Comparison of ENCODE assay signal across 12 cellular contexts in genomic region chr5:154740957-154741356, GRCh38. TPM values are rescaled to one million over a fixed set of nuclear protein-coding genes. Genes with fewer than 3 reads are reported as not detected.
DNase-seq lines count a peak whose midpoint lies in the region; TF ChIP-seq lines count a peak whose summit lies in the region.
"Had no signal": no experiment of that assay in that cellular context is flagged by ENCODE, and none has a peak within 500 bp of the region (broad histone marks: within the 10 kb centered on the region; RNA-seq: fewer than 3 reads in every experiment).

No MANE protein-coding gene starts in this region.

- H2AFZ ChIP-seq in neuronal stem cell (ENCODE audit: low read length): no peak overlapping the region
- no peak overlapping the region for H2AFZ ChIP-seq in hepatocyte

- H4K91ac ChIP-seq in neuronal stem cell (ENCODE audit: low read depth, low read length, poor library complexity): no peak overlapping the region

- peaks cover 0 to 18% (median 13%) of the 10 kb centered on the region in 3 donors for H3K4me1 ChIP-seq in esophagus squamous epithelium
- H3K4me1 ChIP-seq in neuronal stem cell (ENCODE audit: control insufficient read depth in 2 of 2, insufficient read depth in 1 of 2, low read depth in 1 of 2, low read length in 2 of 2): peaks cover 0 to 15% of the 10 kb centered on the region in 2 donors
- peaks cover 12% of the 10 kb centered on the region for H3K4me1 ChIP-seq in vagina
- no peaks in the 10 kb centered on the region for H3K4me1 ChIP-seq in hepatocyte (ENCODE audit: insufficient read depth)

- H3K9me3 ChIP-seq in esophagus squamous epithelium: no peaks in the 10 kb centered on the region
- H3K9me3 ChIP-seq in neuronal stem cell (replicated peaks in 1 of 2; ENCODE audit: control insufficient read depth in 2 of 2, insufficient read depth in 1 of 2, low read depth in 1 of 2, low read length in 2 of 2): peaks cover 0 to 2% of the 10 kb centered on the region in 2 donors
- no peaks in the 10 kb centered on the region for H3K9me3 ChIP-seq in vagina
- H3K9me3 ChIP-seq in hepatocyte (ENCODE audit: low read depth): no peaks in the 10 kb centered on the region
- H3K9me3 ChIP-seq: thoracic aorta had no signal

- H2AK5ac ChIP-seq in neuronal stem cell (ENCODE audit: low read depth, low read length): no peak overlapping the region

- H3K4me2 ChIP-seq in neuronal stem cell (ENCODE audit: insufficient read depth, low read length, poor library complexity, severe bottlenecking) (no peak overlapping the region), hepatocyte (no peak overlapping the region)

- no peak for TF ChIP-seq CTCF in esophagus squamous epithelium (IDR thresholded peaks at IDR 0.05)
- no peak for TF ChIP-seq CTCF in vagina (IDR thresholded peaks at IDR 0.05)
- no peak for TF ChIP-seq CTCF in hepatocyte (IDR thresholded peaks at IDR 0.05; ENCODE audit: poor library complexity)

- DNase-seq in activated effector memory CD4-positive, alpha-beta T cell treated with anti-CD3 and anti-CD28 coated beads, Interleukin-2, amount 50 U/mL, for 16 hours: peak; percentile 22
- DNase-seq in activated effector memory CD4-positive, alpha-beta T cell treated with Interleukin-2 at 50 U/mL for 16 hours: no peak
- DNase-seq in esophagus squamous epithelium (lab: John Stamatoyannopoulos, UW) (no peak), medulla oblongata (ENCODE audit: extremely low spot score) (peak; percentile 59), neuronal stem cell (ENCODE audit: low spot score) (no peak), vagina (ENCODE audit: extremely low spot score in 2 of 2) (no peak), NCI-H748 treated with DMSO at 0.1 percent for 48 hours (lab: John Stamatoyannopoulos, UW) (no peak), hepatocyte (ENCODE audit: low spot score) (no peak)
- DNase-seq: NCI-H1436; RPMI8226; stimulated activated CD4-positive, alpha-beta T cell treated with anti-CD3 and anti-CD28 coated beads, Interleukin-2, amount 100 ng/mL, for 48 hours had no signal

- no peak overlapping the region for H3K18ac ChIP-seq in neuronal stem cell (ENCODE audit: low read length)

- no peaks in the 10 kb centered on the region for H3K27me3 ChIP-seq in esophagus squamous epithelium
- H3K27me3 ChIP-seq in neuronal stem cell (ENCODE audit: control insufficient read depth in 3 of 3, insufficient read depth in 3 of 3, low read depth in 1 of 3, low read length in 3 of 3): peaks cover 0 to 4% (median 0%) of the 10 kb centered on the region in 3 experiments
- H3K27me3 ChIP-seq in vagina: no peaks in the 10 kb centered on the region
- no peaks in the 10 kb centered on the region for H3K27me3 ChIP-seq in hepatocyte

- no peak overlapping the region for H3K23ac ChIP-seq in neuronal stem cell (ENCODE audit: low read depth, low read length, poor library complexity)

- no peak overlapping the region for H3K9ac ChIP-seq in neuronal stem cell (ENCODE audit: low read depth, low read length, poor library complexity)

- no peak overlapping the region for H2BK120ac ChIP-seq in neuronal stem cell (ENCODE audit: low read depth, low read length)

- H3K9me2 ChIP-seq in hepatocyte (replicated peaks; ENCODE audit: insufficient read depth): no peaks in the 10 kb centered on the region

- intact Hi-C loops in esophagus squamous epithelium (cut with DNase I) (no loop called here), vagina (cut with DNase I) (no loop called here)

- H4K8ac ChIP-seq in neuronal stem cell (ENCODE audit: low read depth, low read length): no peak overlapping the region

- WGBS in esophagus squamous epithelium, 2 donors: 41 to 65% methylated on average over 5 of the region's 5 CpGs
- WGBS in neuronal stem cell (ENCODE audit: extremely low coverage in 2 of 2, insufficient read length in 2 of 2, insufficient replicate concordance in 1 of 2), 2 donors: no CpG with 5 or more reads among the region's 5 CpGs
- 65% methylated on average over 5 of the region's 5 CpGs for WGBS in hepatocyte (ENCODE audit: low lambda C conversion rate, missing lambda C conversion rate)

- no peak overlapping the region for H2BK5ac ChIP-seq in neuronal stem cell (ENCODE audit: low read length)

- no peak overlapping the region for H3K4ac ChIP-seq in neuronal stem cell (ENCODE audit: low read length)

- H3K79me1 ChIP-seq in neuronal stem cell (ENCODE audit: low read depth, low read length): no peaks in the 10 kb centered on the region

- H3K36me3 ChIP-seq in esophagus squamous epithelium (no peaks in the 10 kb centered on the region), neuronal stem cell (replicated peaks in 1 of 2; ENCODE audit: control insufficient read depth in 2 of 2, insufficient read depth in 2 of 2, low read length in 2 of 2) (no peaks in the 10 kb centered on the region), vagina (no peaks in the 10 kb centered on the region), hepatocyte (replicated peaks; ENCODE audit: insufficient read depth, low read depth) (no peaks in the 10 kb centered on the region)
- H3K36me3 ChIP-seq: thoracic aorta had no signal

- no peak overlapping the region for H2BK15ac ChIP-seq in neuronal stem cell (ENCODE audit: low read length)

- no peaks in the 10 kb centered on the region for H4K20me1 ChIP-seq in hepatocyte (ENCODE audit: insufficient read depth, poor library complexity, severe bottlenecking)

- H3K4me3 ChIP-seq in esophagus squamous epithelium: no peak overlapping the region
- H3K4me3 ChIP-seq in neuronal stem cell (ENCODE audit: low read length in 2 of 2): no peak overlapping the region
- H3K4me3 ChIP-seq in vagina: no peak overlapping the region
- H3K4me3 ChIP-seq in hepatocyte: no peak overlapping the region
- H3K4me3 ChIP-seq: thoracic aorta had no signal

- TF ChIP-seq POLR2A in esophagus squamous epithelium (IDR thresholded peaks at IDR 0.05): no peak
- no peak for TF ChIP-seq POLR2A in vagina (IDR thresholded peaks at IDR 0.05)

- H3K27ac ChIP-seq in esophagus squamous epithelium (peak overlapping the region in 3 of 4 donors; percentile 9 to 51 (median 43)), neuronal stem cell (replicated peaks; ENCODE audit: low read length) (no peak overlapping the region), vagina (no peak overlapping the region), hepatocyte (no peak overlapping the region)
- H3K27ac ChIP-seq: thoracic aorta had no signal

- H2BK12ac ChIP-seq in neuronal stem cell (ENCODE audit: low read length): no peak overlapping the region

- H3K14ac ChIP-seq in neuronal stem cell (ENCODE audit: low read length): no peak overlapping the region

- H3K79me2 ChIP-seq in hepatocyte: no peaks in the 10 kb centered on the region

RNA-seq across cellular contexts. Expression of gene LARP1, which starts 14.2 kb away (rescaled TPM):
- 100 to 1,000 TPM in 1 of 4 donors, 10 to 100 TPM in 3; 81.7 to 105 (median 95.2) TPM for total RNA-seq in esophagus squamous epithelium
- 96.5 TPM for polyA plus RNA-seq in neuronal stem cell (2013, experiment 1 of 2)
- polyA plus RNA-seq in neuronal stem cell (2013, experiment 2 of 2): 92.3 TPM
- 98.0 TPM for total RNA-seq in vagina
- total RNA-seq in hepatocyte: 68.4 and 75.0 TPM in 2 replicates
- 62.9 and 64.7 TPM in 2 replicates for polyA plus RNA-seq in hepatocyte

Comparison
In these comparisons a context has a peak if more than half of its experiments do, and no peak if none do; other contexts are left out.
1. DNase-seq: peak in activated effector memory CD4-positive, alpha-beta T cell treated with anti-CD3 and anti-CD28 coated beads, Interleukin-2, amount 50 U/mL, for 16 hours (single experiment) and medulla oblongata (single experiment); none in activated effector memory CD4-positive, alpha-beta T cell treated with Interleukin-2 at 50 U/mL for 16 hours (single experiment), esophagus squamous epithelium (single experiment), neuronal stem cell (single experiment), vagina (0 of 2), NCI-H748 treated with DMSO at 0.1 percent for 48 hours (single experiment) and hepatocyte (single experiment).
2. H3K27ac ChIP-seq: peak in esophagus squamous epithelium (3 of 4); none in neuronal stem cell (single experiment), vagina (single experiment) and hepatocyte (single experiment).